Comparison of ENCODE assay signal across 24 cellular contexts in genomic region chr2:43008388-43008787, GRCh38.
A peak's percentile ranks its signal among the peaks of the same experiment; 100 is the strongest.
DNase-seq lines count a peak whose midpoint lies in the region; ATAC-seq and TF ChIP-seq lines count a peak whose summit lies in the region.
"Had no signal": no experiment of that assay in that cellular context is flagged by ENCODE, and none has a peak within 500 bp of the region (broad histone marks: within the 10 kb centered on the region; RNA-seq: fewer than 3 reads in every experiment).

No MANE protein-coding gene starts in this region.

- peaks cover 5% of the 10 kb centered on the region for H3K9me3 Mint-ChIP-seq in Calu3 (ENCODE audit: low read depth, unreplicated experiment)
- H3K9me3 Mint-ChIP-seq: CD4-positive, alpha-beta T cell had no signal

- H3K23ac ChIP-seq in mesenchymal stem cell (ENCODE audit: low read length in 2 of 2): no peak overlapping the region

- H3K36me3 ChIP-seq in SK-N-SH (replicated peaks in 1 of 2; ENCODE audit: control insufficient read depth in 1 of 2, insufficient read depth in 2 of 2, low read length in 1 of 2): no peaks in the 10 kb centered on the region
- no peaks in the 10 kb centered on the region for H3K36me3 ChIP-seq in osteoblast (ENCODE audit: insufficient read depth, low read length)
- no peaks in the 10 kb centered on the region for H3K36me3 ChIP-seq in mesenchymal stem cell (ENCODE audit: control insufficient read depth in 1 of 2, insufficient read depth in 2 of 2, low read depth in 1 of 2, low read length in 2 of 2)
- H3K36me3 ChIP-seq: BLaER1 had no signal

- H3K4me1 Mint-ChIP-seq in Calu3 (ENCODE audit: low read depth, unreplicated experiment): peaks cover 79% of the 10 kb centered on the region

- no peak overlapping the region for H2AK5ac ChIP-seq in mesenchymal stem cell (ENCODE audit: low read length, severe bottlenecking)

- H3K4ac ChIP-seq in mesenchymal stem cell (ENCODE audit: low read depth in 1 of 2, low read length in 2 of 2): no peak overlapping the region

- no peaks in the 10 kb centered on the region for H3K9me3 ChIP-seq in SK-N-SH
- no peaks in the 10 kb centered on the region for H3K9me3 ChIP-seq in osteoblast (ENCODE audit: low read depth, low read length)
- H3K9me3 ChIP-seq in mesenchymal stem cell (ENCODE audit: control insufficient read depth, low read length): peaks cover 8% of the 10 kb centered on the region

- no peak for TF ChIP-seq RAD21 in SK-N-SH (IDR thresholded peaks at IDR 0.05; ENCODE audit: low read length)

- peak in 1 of 2 experiments; percentile 65; a peak in 2 of 4 replicates for TF ChIP-seq EP300 in SK-N-SH (IDR thresholded peaks at IDR 0.05; ENCODE audit: borderline replicate concordance in 1 of 2, low read depth in 1 of 2, low read length in 1 of 2)

- POLR2A ChIA-PET in SK-N-SH (lab: Yijun Ruan, JAX): no interaction called here

- CTCF ChIA-PET in SK-N-SH (lab: Yijun Ruan, JAX) (interaction anchor here (1.3 to 4.1 kb wide), 6 partner anchors 16 to 220 kb away, joined by 3 to 22 read pairs (median 8); no protein-coding TSS in a partner anchor), Calu3 (lab: Charles Lee) (no interaction called here)

- intact Hi-C loops in Calu3 (cut with micrococcal nuclease; ENCODE audit: unreplicated experiment): no loop called here

- no peak for TF ChIP-seq CTCF in SK-N-SH (IDR thresholded peaks at IDR 0.05)
- TF ChIP-seq CTCF in Calu3 (IDR thresholded peaks at IDR 0.05; ENCODE audit: unreplicated experiment): no peak
- TF ChIP-seq CTCF in osteoblast (IDR thresholded peaks at IDR 0.05; ENCODE audit: extremely low read depth, low read depth, low read length): no peak

- H3K4me2 ChIP-seq in SK-N-SH (no peak overlapping the region), osteoblast (ENCODE audit: insufficient read depth, low read length) (no peak overlapping the region), mesenchymal stem cell (ENCODE audit: low read length, poor library complexity, severe bottlenecking) (no peak overlapping the region)
- H3K4me2 ChIP-seq: BLaER1 had no signal

- H3K79me2 ChIP-seq in SK-N-SH (ENCODE audit: insufficient read depth): no peaks in the 10 kb centered on the region
- H3K79me2 ChIP-seq in osteoblast (ENCODE audit: insufficient read depth, low read length): no peaks in the 10 kb centered on the region

- no peak overlapping the region for H2BK120ac ChIP-seq in mesenchymal stem cell (ENCODE audit: low read depth, low read length)

- no peak overlapping the region for H2BK5ac ChIP-seq in mesenchymal stem cell (ENCODE audit: low read depth, low read length, poor library complexity, severe bottlenecking)

- H3K9ac ChIP-seq in SK-N-SH: no peak overlapping the region
- H3K9ac ChIP-seq in mesenchymal stem cell (ENCODE audit: low read length): no peak overlapping the region
- H3K9ac ChIP-seq: BLaER1 had no signal

- H3K79me1 ChIP-seq in mesenchymal stem cell (replicated peaks; ENCODE audit: low read length, poor library complexity, severe bottlenecking): no peaks in the 10 kb centered on the region

- 47% methylated on average over 3 of the region's 4 CpGs for WGBS in SK-N-SH (ENCODE audit: low lambda C conversion rate)
- 79% methylated on average over 4 of the region's 4 CpGs for WGBS in mesenchymal stem cell

- H3K9me2 ChIP-seq in SK-N-SH: no peaks in the 10 kb centered on the region

- DNase-seq in SK-N-SH: peak; percentile 71
- DNase-seq in Calu3: no peak
- DNase-seq in ecto neural progenitor cell (ENCODE audit: low spot score): peak; percentile 36
- DNase-seq in osteoblast (ENCODE audit: insufficient read length, low spot score, missing footprints): peak; percentile 9
- DNase-seq in SHP77 (lab: John Stamatoyannopoulos, UW): no peak
- DNase-seq in mesenchymal stem cell: no peak
- DNase-seq in stimulated activated naive CD8-positive, alpha-beta T cell treated with anti-CD3 and anti-CD28 coated beads, Interleukin-15, Interleukin-2, amounts not matched to agents 100 U/mL and 50 U/mL, for 24 hours: no peak
- DNase-seq: ACHN, COR-L47, DMS 273 treated with DMSO at 0.1 percent for 48 hours, DMS79 treated with DMSO at 0.1 percent for 48 hours, Kasumi-1, NCI-H1417, NCI-H1694 treated with DMSO at 0.1 percent for 48 hours, NCI-H2081 treated with DMSO at 0.1 percent for 48 hours, NCI-H2171 treated with DMSO at 0.1 percent for 48 hours, NCI-H526, PC-3, RPMI8226, SIG-M5 had no signal

- H3F3A ChIP-seq in SK-N-SH (replicated peaks; ENCODE audit: insufficient read depth): no peaks in the 10 kb centered on the region

- H3K4me1 ChIP-seq in SK-N-SH (ENCODE audit: control insufficient read depth in 1 of 2, insufficient read depth in 2 of 2, low read depth in 1 of 2, low read length in 1 of 2) (peaks cover 0 to 6% of the 10 kb centered on the region in 2 experiments; a peak in 1 of 4 replicates), osteoblast (ENCODE audit: insufficient read depth, low read length) (no peaks in the 10 kb centered on the region), mesenchymal stem cell (ENCODE audit: control insufficient read depth, insufficient read depth, low read depth, low read length) (peaks cover 18% of the 10 kb centered on the region)

- H3K14ac ChIP-seq in mesenchymal stem cell (ENCODE audit: low read length in 2 of 2): no peak overlapping the region

- H4K91ac ChIP-seq in mesenchymal stem cell (ENCODE audit: low read length): no peak overlapping the region

- H3K27me3 ChIP-seq in SK-N-SH (ENCODE audit: insufficient read depth): no peaks in the 10 kb centered on the region
- no peaks in the 10 kb centered on the region for H3K27me3 ChIP-seq in osteoblast (ENCODE audit: insufficient read depth, low read length)
- H3K27me3 ChIP-seq in mesenchymal stem cell (ENCODE audit: control insufficient read depth in 1 of 2, insufficient read depth in 1 of 2, low read length in 2 of 2): no peaks in the 10 kb centered on the region
- H3K27me3 ChIP-seq: BLaER1 had no signal

- no peaks in the 10 kb centered on the region for H3K27me3 Mint-ChIP-seq in Calu3 (ENCODE audit: unreplicated experiment)
- H3K27me3 Mint-ChIP-seq: CD4-positive, alpha-beta T cell had no signal

- H2AFZ ChIP-seq in SK-N-SH (ENCODE audit: low read depth) (no peak overlapping the region), osteoblast (ENCODE audit: low read length) (no peak overlapping the region), mesenchymal stem cell (ENCODE audit: low read depth, low read length) (no peak overlapping the region)

- no peak overlapping the region for H3K4me3 Mint-ChIP-seq in Calu3 (ENCODE audit: low read depth, unreplicated experiment)
- H3K4me3 Mint-ChIP-seq: CD4-positive, alpha-beta T cell had no signal

- H3K18ac ChIP-seq in mesenchymal stem cell (ENCODE audit: low read depth in 1 of 2, low read length in 2 of 2): no peak overlapping the region

- no TSS peak for BruUV-seq in Calu3 (replicated peaks; lab: Mats Ljungman, UMichigan)

- no peak overlapping the region for H4K8ac ChIP-seq in mesenchymal stem cell (ENCODE audit: low read length)

- peaks cover 50% of the 10 kb centered on the region for H3K36me3 Mint-ChIP-seq in Calu3 (ENCODE audit: insufficient read depth, unreplicated experiment)

- H3K4me3 ChIP-seq in SK-N-SH (ENCODE audit: low read depth in 2 of 2, low read length in 1 of 2) (no peak overlapping the region), osteoblast (ENCODE audit: insufficient read depth, low read length) (no peak overlapping the region), mesenchymal stem cell (ENCODE audit: insufficient read depth in 1 of 2, low read depth in 1 of 2, low read length in 2 of 2) (no peak overlapping the region)
- H3K4me3 ChIP-seq: BLaER1 had no signal

- no peak for ATAC-seq in SK-N-SH treated with all-trans-retinoic acid at 6 μM for 48 hours
- no peak for ATAC-seq in stimulated activated naive CD8-positive, alpha-beta T cell treated with anti-CD3 and anti-CD28 coated beads, Interleukin-15, Interleukin-2, amounts not matched to agents 100 U/mL and 50 U/mL, for 24 hours
- ATAC-seq: PC-3 had no signal

- peak overlapping the region; percentile 93 for H3K27ac Mint-ChIP-seq in Calu3 (ENCODE audit: unreplicated experiment)
- H3K27ac Mint-ChIP-seq: CD4-positive, alpha-beta T cell had no signal

- H3K27ac ChIP-seq in SK-N-SH (ENCODE audit: low read depth in 2 of 2, low read length in 1 of 2) (no peak overlapping the region), osteoblast (ENCODE audit: low read depth, low read length) (no peak overlapping the region), mesenchymal stem cell (ENCODE audit: low read length, poor library complexity, severe bottlenecking) (no peak overlapping the region)
- H3K27ac ChIP-seq: 22Rv1, BLaER1 had no signal

- H4K20me1 ChIP-seq in SK-N-SH (ENCODE audit: insufficient read depth): no peaks in the 10 kb centered on the region
- no peaks in the 10 kb centered on the region for H4K20me1 ChIP-seq in osteoblast (ENCODE audit: insufficient read depth, low read length)
- H4K20me1 ChIP-seq: BLaER1 had no signal

- H2BK12ac ChIP-seq in mesenchymal stem cell (ENCODE audit: low read length in 2 of 2): no peak overlapping the region

- H2BK15ac ChIP-seq in mesenchymal stem cell (ENCODE audit: low read depth, poor library complexity, severe bottlenecking): no peak overlapping the region

TF ChIP-seq in SK-N-SH, 30 proteins besides CTCF, POLR2A, EP300 and RAD21:
- no peak for TF ChIP-seq RCOR1 (IDR thresholded peaks at IDR 0.05; ENCODE audit: low read length)
- peak; percentile 96 for TF ChIP-seq MXI1 (IDR thresholded peaks at IDR 0.05; ENCODE audit: low read depth, low read length)

TF ChIP-seq in SK-N-SH treated with all-trans-retinoic acid at 6 μM for 48 hours, 23 proteins besides CTCF, POLR2A, EP300 and RAD21 (continues in another document):
- TF ChIP-seq ZC3H10 (CRISPR knock-in tag; IDR thresholded peaks at IDR 0.05): no peak
- TF ChIP-seq ISL1 (CRISPR knock-in tag; IDR thresholded peaks at IDR 0.05): no peak
- TF ChIP-seq TOX (CRISPR knock-in tag; IDR thresholded peaks at IDR 0.05; ENCODE audit: borderline replicate concordance): no peak
- no peak for TF ChIP-seq BACH2 (CRISPR knock-in tag; IDR thresholded peaks at IDR 0.05; ENCODE audit: borderline replicate concordance)

Comparison
In these comparisons a context has a peak if more than half of its experiments do, and no peak if none do; other contexts are left out.
1. DNase-seq: peak in SK-N-SH (single experiment), ecto neural progenitor cell (single experiment) and osteoblast (single experiment); none in Calu3 (single experiment), SHP77 (0 of 2), mesenchymal stem cell (single experiment) and stimulated activated naive CD8-positive, alpha-beta T cell treated with anti-CD3 and anti-CD28 coated beads, Interleukin-15, Interleukin-2, amounts not matched to agents 100 U/mL and 50 U/mL, for 24 hours (single experiment).